Comparison of ENCODE assay signal across 15 cellular contexts in the genomic region with DNA sequence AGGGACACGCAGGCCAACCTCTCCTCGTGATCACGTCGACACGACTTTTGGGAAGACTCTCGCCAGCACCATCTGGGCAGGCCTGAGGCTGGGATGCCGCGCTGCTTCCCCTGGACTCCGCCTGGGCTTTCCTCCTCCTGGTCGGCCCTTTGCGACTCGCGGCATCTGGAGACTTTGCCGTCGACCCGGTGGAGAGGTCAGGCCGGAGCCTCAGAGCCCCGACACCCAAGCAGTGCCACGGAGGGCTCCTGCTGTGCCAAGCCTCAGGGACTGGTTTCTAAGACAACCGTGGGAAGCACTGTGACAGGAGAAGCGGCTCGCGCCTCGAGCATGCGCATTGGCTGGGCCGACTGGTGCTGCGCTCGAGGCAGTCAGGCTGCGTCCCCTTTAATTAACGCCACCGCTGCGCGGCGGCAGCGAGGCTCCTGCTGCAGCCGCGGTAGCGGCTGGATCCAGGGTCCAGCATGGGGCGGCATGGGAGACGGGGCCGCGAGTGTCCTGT. TPM values are rescaled to one million over a fixed set of nuclear protein-coding genes. Genes with fewer than 3 reads are reported as not detected.
"Had no signal": no experiment of that assay in that cellular context is flagged by ENCODE, and none has a peak within 500 bp of the region (broad histone marks: within the 10 kb centered on the region; RNA-seq: fewer than 3 reads in every experiment).

No MANE protein-coding gene starts in this region.

RNA-seq across cellular contexts. Expression of a gene that starts 11.4 kb away (rescaled TPM):
- total RNA-seq: activated CD4-positive, alpha-beta memory T cell treated with anti-CD3 and anti-CD28 coated beads, Interleukin-2, amount 10 ng/mL, durations not matched to agents 7 days and 5 days; activated CD4-positive, alpha-beta T cell treated with anti-CD3 and anti-CD28 coated beads, Interleukin-2, amount 10 ng/mL, durations not matched to agents 24 days and 14 days; astrocyte; endothelial cell of umbilical vein; esophagus mucosa; liver; mononuclear cell; myocyte; pancreas; pulmonary artery endothelial cell; stomach; T-cell; temporal lobe; upper lobe of left lung had no signal
- polyA plus RNA-seq: endothelial cell of umbilical vein, liver, pancreas, small intestine, stomach had no signal
